ENCODE assay signal across 17 cellular contexts in genomic region chr17:70225272-70225671, GRCh38. TPM values are rescaled to one million over a fixed set of nuclear protein-coding genes. Genes with fewer than 3 reads are reported as not detected.
DNase-seq lines count a peak whose midpoint lies in the region; ATAC-seq and TF ChIP-seq lines count a peak whose summit lies in the region.
"Had no signal": no experiment of that assay in that cellular context is flagged by ENCODE, and none has a peak within 500 bp of the region (broad histone marks: within the 10 kb centered on the region; RNA-seq: fewer than 3 reads in every experiment).

No MANE protein-coding gene starts in this region.

- no peaks in the 10 kb centered on the region for H3K4me1 Mint-ChIP-seq in CD8-positive, alpha-beta T cell (ENCODE audit: low read depth)
- H3K4me1 Mint-ChIP-seq: CD4-positive, alpha-beta memory T cell had no signal

- H4K20me1 ChIP-seq in BLaER1 treated with 17β-estradiol and CSF1 and Interleukin-3, amounts not matched to agents 10 nM and 100 nM: no peaks in the 10 kb centered on the region

- no peak overlapping the region for H3K27ac Mint-ChIP-seq in CD8-positive, alpha-beta T cell

- CTCF ChIA-PET in CD8-positive, alpha-beta T cell (lab: Charles Lee): no interaction called here

- peaks cover 6 to 42% (median 25%) of the 10 kb centered on the region in 10 experiments; a peak in 18 of 20 replicates for H3K4me1 ChIP-seq in BLaER1 treated with 17β-estradiol and CSF1 and Interleukin-3, amounts not matched to agents 10 nM and 100 nM
- H3K4me1 ChIP-seq in CD8-positive, alpha-beta T cell (ENCODE audit: insufficient read depth, low read length): no peaks in the 10 kb centered on the region

- H3K4me3 ChIP-seq in BLaER1 treated with 17β-estradiol and CSF1 and Interleukin-3, amounts not matched to agents 10 nM and 100 nM: peak overlapping the region in 1 of 10 experiments; percentile 12; a peak in 1 of 20 replicates
- no peak overlapping the region for H3K4me3 ChIP-seq in CD8-positive, alpha-beta T cell (ENCODE audit: low read depth, low read length)
- no peak overlapping the region for H3K4me3 ChIP-seq in coronary artery

- TF ChIP-seq CTCF in VCaP (conservative IDR thresholded peaks at IDR 0.05): no peak
- no peak for TF ChIP-seq CTCF in CD8-positive, alpha-beta T cell (IDR thresholded peaks at IDR 0.05)
- TF ChIP-seq CTCF in coronary artery (IDR thresholded peaks at IDR 0.05): no peak

- peaks cover 10% of the 10 kb centered on the region for H3K27me3 Mint-ChIP-seq in CD8-positive, alpha-beta T cell (ENCODE audit: low read depth)

- no peaks in the 10 kb centered on the region for H3K36me3 Mint-ChIP-seq in CD8-positive, alpha-beta T cell
- H3K36me3 Mint-ChIP-seq: CD4-positive, alpha-beta memory T cell had no signal

- DNase-seq in globus pallidus (ENCODE audit: low spot score): peak; percentile 35
- DNase-seq in pons (ENCODE audit: low spot score): peak; percentile 57
- DNase-seq in SK-N-DZ (ENCODE audit: low spot score): no peak
- no peak for DNase-seq in CD8-positive, alpha-beta T cell
- DNase-seq in coronary artery (ENCODE audit: low spot score): no peak
- DNase-seq: ACHN; CD4-positive, alpha-beta memory T cell; COR-L47; DMS153; DMS79 treated with DMSO at 0.1 percent for 48 hours; GDM1 had no signal

- no peak overlapping the region for H3K4me3 Mint-ChIP-seq in CD8-positive, alpha-beta T cell
- H3K4me3 Mint-ChIP-seq: CD4-positive, alpha-beta memory T cell had no signal

- peak overlapping the region in 1 of 11 experiments; percentile 20; a peak in 2 of 22 replicates for H3K9ac ChIP-seq in BLaER1 treated with 17β-estradiol and CSF1 and Interleukin-3, amounts not matched to agents 10 nM and 100 nM

- H3K4me2 ChIP-seq in BLaER1 treated with 17β-estradiol and CSF1 and Interleukin-3, amounts not matched to agents 10 nM and 100 nM: peak overlapping the region; percentile 15 to 74 (median 52); a peak in 21 of 22 replicates

- no peaks in the 10 kb centered on the region for H3K9me3 Mint-ChIP-seq in CD8-positive, alpha-beta T cell

- ATAC-seq in GM19324 (IDR thresholded peaks at IDR 0.05; ENCODE audit: low FRiP score, unreplicated experiment): no peak
- no peak for ATAC-seq in CD8-positive, alpha-beta T cell
- ATAC-seq: HCT116 had no signal

- intact Hi-C loops in CD8-positive, alpha-beta T cell (cut with DNase I, micrococcal nuclease): no loop called here

- POLR2A ChIA-PET in CD8-positive, alpha-beta T cell (lab: Charles Lee): no interaction called here

- H3K9me3 ChIP-seq in BLaER1 treated with 17β-estradiol and CSF1 and Interleukin-3, amounts not matched to agents 10 nM and 100 nM (replicated peaks in 1 of 11): peaks cover 0 to 31% (median 12%) of the 10 kb centered on the region in 11 experiments; a peak in 16 of 22 replicates
- no peaks in the 10 kb centered on the region for H3K9me3 ChIP-seq in CD8-positive, alpha-beta T cell (ENCODE audit: low read length)

- no peaks in the 10 kb centered on the region for H3K36me3 ChIP-seq in BLaER1 treated with 17β-estradiol and CSF1 and Interleukin-3, amounts not matched to agents 10 nM and 100 nM
- H3K36me3 ChIP-seq in CD8-positive, alpha-beta T cell (ENCODE audit: insufficient read depth, low read length): no peaks in the 10 kb centered on the region

- peak overlapping the region in 3 of 11 experiments; percentile 14 to 57 (median 36); a peak in 4 of 22 replicates for H3K27ac ChIP-seq in BLaER1 treated with 17β-estradiol and CSF1 and Interleukin-3, amounts not matched to agents 10 nM and 100 nM
- H3K27ac ChIP-seq in VCaP: peak overlapping the region; percentile 82
- no peak overlapping the region for H3K27ac ChIP-seq in CD8-positive, alpha-beta T cell (ENCODE audit: low read depth, low read length)
- no peak overlapping the region for H3K27ac ChIP-seq in coronary artery
- H3K27ac ChIP-seq: C4-2B had no signal

- H3K27me3 ChIP-seq in BLaER1 treated with 17β-estradiol and CSF1 and Interleukin-3, amounts not matched to agents 10 nM and 100 nM: no peaks in the 10 kb centered on the region
- H3K27me3 ChIP-seq in CD8-positive, alpha-beta T cell (ENCODE audit: insufficient read depth, low read length): no peaks in the 10 kb centered on the region

RNA-seq across cellular contexts. Expression of gene KCNJ2, which starts 55.9 kb away (rescaled TPM):
- polyA plus RNA-seq in SK-N-DZ (2014; cell fraction: cytosol; rRNA removed): not detected in 2 replicates
- not detected in 2 replicates for polyA plus RNA-seq in SK-N-DZ (2014; cell fraction: nucleus; rRNA removed)
- total RNA-seq in CD8-positive, alpha-beta T cell: not detected
- total RNA-seq: A172; CD4-positive, alpha-beta memory T cell had no signal
- polyA plus RNA-seq: CD4-positive, alpha-beta memory T cell had no signal

Comparison
In these comparisons a context has a peak if more than half of its experiments do, and no peak if none do; other contexts are left out.
1. DNase-seq: peak in globus pallidus (single experiment) and pons (single experiment); none in SK-N-DZ (single experiment), CD8-positive, alpha-beta T cell (0 of 7) and coronary artery (single experiment).